ENCODE assay signal across 17 cellular contexts in genomic region chr17:42527932-42528331, GRCh38.
"Had no signal": no experiment of that assay in that cellular context is flagged by ENCODE, and none has a peak within 500 bp of the region (broad histone marks: within the 10 kb centered on the region; RNA-seq: fewer than 3 reads in every experiment).

No MANE protein-coding gene starts in this region.

- H3K27ac ChIP-seq: body of pancreas, foreskin keratinocyte, ovary, right atrium auricular region, suprapubic skin had no signal

- H3K27me3 Mint-ChIP-seq: activated naive CD8-positive, alpha-beta T cell; activated T-cell treated with anti-CD3 and anti-CD28 coated beads, Interleukin-2, amount 50 U/mL, for 24 hours; activated T-helper 17 cell treated with anti-CD3 and anti-CD28 coated beads, Interleukin-2, amount 50 U/mL, for 72 hours; naive B cell had no signal

- H3K4me3 Mint-ChIP-seq: activated CD4-positive, alpha-beta memory T cell treated with anti-CD3 and anti-CD28 coated beads, Interleukin-2, amount 10 ng/mL, durations not matched to agents 7 days and 5 days; activated CD4-positive, alpha-beta T cell treated with anti-CD3 and anti-CD28 coated beads, Interleukin-2, amount 10 ng/mL, durations not matched to agents 7 days and 5 days; activated naive CD8-positive, alpha-beta T cell; activated T-cell treated with anti-CD3 and anti-CD28 coated beads, Interleukin-2, amount 50 U/mL, for 24 hours; activated T-helper 17 cell treated with anti-CD3 and anti-CD28 coated beads, Interleukin-2, amount 50 U/mL, for 72 hours; mesothelial cell of epicardium had no signal

- DNase-seq: cortex of kidney, upper lobe of right lung had no signal

- H3K36me3 Mint-ChIP-seq: naive B cell had no signal

- H3K9me3 ChIP-seq: body of pancreas, esophagus muscularis mucosa, ovary, right atrium auricular region, spleen, suprapubic skin, tibial artery, upper lobe of right lung had no signal

- H3K27ac Mint-ChIP-seq: activated CD4-positive, alpha-beta memory T cell treated with anti-CD3 and anti-CD28 coated beads, Interleukin-2, amount 10 ng/mL, durations not matched to agents 7 days and 5 days; activated CD4-positive, alpha-beta T cell treated with anti-CD3 and anti-CD28 coated beads, Interleukin-2, amount 10 ng/mL, durations not matched to agents 7 days and 5 days; activated naive CD8-positive, alpha-beta T cell; activated T-cell treated with anti-CD3 and anti-CD28 coated beads, Interleukin-2, amount 50 U/mL, for 24 hours; activated T-helper 17 cell treated with anti-CD3 and anti-CD28 coated beads, Interleukin-2, amount 50 U/mL, for 72 hours; mesothelial cell of epicardium had no signal

- H3K27me3 ChIP-seq: body of pancreas, esophagus muscularis mucosa, foreskin keratinocyte, ovary, right atrium auricular region, spleen, suprapubic skin, tibial artery, upper lobe of right lung had no signal

- H3K9me3 Mint-ChIP-seq: activated CD4-positive, alpha-beta memory T cell treated with anti-CD3 and anti-CD28 coated beads, Interleukin-2, amount 10 ng/mL, durations not matched to agents 7 days and 5 days; activated CD4-positive, alpha-beta T cell treated with anti-CD3 and anti-CD28 coated beads, Interleukin-2, amount 10 ng/mL, durations not matched to agents 7 days and 5 days; activated T-cell treated with anti-CD3 and anti-CD28 coated beads, Interleukin-2, amount 50 U/mL, for 24 hours; activated T-helper 17 cell treated with anti-CD3 and anti-CD28 coated beads, Interleukin-2, amount 50 U/mL, for 72 hours; mesothelial cell of epicardium; naive B cell had no signal

- H3K36me3 ChIP-seq: ovary, right atrium auricular region, tibial artery, upper lobe of right lung had no signal

- H3K4me3 ChIP-seq: body of pancreas, esophagus muscularis mucosa, ovary, right atrium auricular region, spleen, suprapubic skin, tibial artery, upper lobe of right lung had no signal
